Comparison of ENCODE assay signal across 1 cellular context in the genomic region with DNA sequence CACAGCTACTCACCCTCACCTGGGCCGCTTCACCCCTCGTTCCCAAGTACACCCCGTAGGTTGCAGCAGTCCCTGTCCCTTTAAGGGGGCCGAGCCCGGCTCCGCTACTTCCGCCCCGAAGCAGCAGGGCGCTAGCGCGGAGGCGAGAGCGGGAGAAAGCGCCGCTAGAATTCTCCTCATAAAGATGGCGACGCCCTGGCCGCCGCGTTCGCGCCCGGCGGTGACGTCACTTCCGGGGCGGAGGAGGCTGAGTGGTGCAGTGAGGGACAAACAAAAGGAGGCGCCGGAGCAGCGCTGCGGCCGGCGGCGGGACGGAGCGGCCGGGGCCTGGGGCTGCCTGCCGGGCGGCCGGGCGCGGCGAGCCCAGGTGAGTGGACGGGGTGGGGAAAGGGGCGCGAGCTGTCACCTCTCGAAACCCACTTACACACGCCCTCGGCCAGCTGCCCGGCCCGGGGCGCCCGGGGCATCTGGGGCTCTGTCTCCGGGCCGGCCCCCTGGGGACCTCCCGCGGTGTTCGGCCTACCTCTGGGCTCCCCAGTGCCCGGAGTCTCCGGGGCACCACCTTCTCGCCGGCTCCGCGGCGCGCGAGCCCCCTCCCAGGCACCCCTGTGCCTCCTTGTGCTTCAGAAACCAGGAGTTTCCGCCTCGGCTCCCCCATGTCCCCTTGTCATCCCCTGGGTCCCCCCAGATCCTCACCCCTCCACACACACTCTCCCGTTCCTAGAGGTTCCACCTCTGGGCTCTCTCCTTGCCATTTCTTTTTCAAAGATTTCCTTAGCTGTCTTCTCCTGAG.
TF ChIP-seq lines count a peak whose summit lies in the region.

A gene (minus strand): TSS at position 67 of the 793 bp plus-strand sequence. CDS start 36,545 bp downstream, outside the sequence.
A gene (plus strand): TSS at position 250 of the 793 bp plus-strand sequence. CDS start 25,032 bp downstream, outside the sequence.

TF ChIP-seq in IMR-90, 13 proteins besides CTCF, POLR2A, EP300 and RAD21 (continued from another document):
- TF ChIP-seq, protein P1, sequence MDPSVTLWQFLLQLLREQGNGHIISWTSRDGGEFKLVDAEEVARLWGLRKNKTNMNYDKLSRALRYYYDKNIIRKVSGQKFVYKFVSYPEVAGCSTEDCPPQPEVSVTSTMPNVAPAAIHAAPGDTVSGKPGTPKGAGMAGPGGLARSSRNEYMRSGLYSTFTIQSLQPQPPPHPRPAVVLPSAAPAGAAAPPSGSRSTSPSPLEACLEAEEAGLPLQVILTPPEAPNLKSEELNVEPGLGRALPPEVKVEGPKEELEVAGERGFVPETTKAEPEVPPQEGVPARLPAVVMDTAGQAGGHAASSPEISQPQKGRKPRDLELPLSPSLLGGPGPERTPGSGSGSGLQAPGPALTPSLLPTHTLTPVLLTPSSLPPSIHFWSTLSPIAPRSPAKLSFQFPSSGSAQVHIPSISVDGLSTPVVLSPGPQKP (IDR thresholded peaks at IDR 0.05; ENCODE audit: borderline replicate concordance, low read depth, low read length), result 0 out of 2 replicates have a peak, but pooled peaks have one; percentile 28
- TF ChIP-seq RFX5 (IDR thresholded peaks at IDR 0.05; ENCODE audit: low read depth, low read length) (no peak), MXI1 (IDR thresholded peaks at IDR 0.05; ENCODE audit: borderline replicate concordance, low read depth, low read length) (no peak), MAZ (IDR thresholded peaks at IDR 0.05; ENCODE audit: borderline replicate concordance, low read depth, low read length) (peak; percentile 81; the same call in 1 of the 2 replicates), CHD1 (IDR thresholded peaks at IDR 0.05; ENCODE audit: low read depth, low read length) (no peak), MAFK (IDR thresholded peaks at IDR 0.05; ENCODE audit: low read depth, low read length) (no peak), NFE2L2 (IDR thresholded peaks at IDR 0.05; ENCODE audit: low read depth, low read length) (no peak), BHLHE40 (IDR thresholded peaks at IDR 0.05; ENCODE audit: low read depth, low read length) (no peak), CEBPB (IDR thresholded peaks at IDR 0.05; ENCODE audit: low read depth, low read length) (no peak), FOS (IDR thresholded peaks at IDR 0.05; ENCODE audit: low read depth, low read length) (peak; percentile 49; the same call in 1 of the 2 replicates)
- TF ChIP-seq, protein P2, sequence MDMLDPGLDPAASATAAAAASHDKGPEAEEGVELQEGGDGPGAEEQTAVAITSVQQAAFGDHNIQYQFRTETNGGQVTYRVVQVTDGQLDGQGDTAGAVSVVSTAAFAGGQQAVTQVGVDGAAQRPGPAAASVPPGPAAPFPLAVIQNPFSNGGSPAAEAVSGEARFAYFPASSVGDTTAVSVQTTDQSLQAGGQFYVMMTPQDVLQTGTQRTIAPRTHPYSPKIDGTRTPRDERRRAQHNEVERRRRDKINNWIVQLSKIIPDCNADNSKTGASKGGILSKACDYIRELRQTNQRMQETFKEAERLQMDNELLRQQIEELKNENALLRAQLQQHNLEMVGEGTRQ (IDR thresholded peaks at IDR 0.05; ENCODE audit: low read depth, low read length), result no peak
